9 cellular contexts compared by ENCODE assay signal in genomic region chr5:55407059-55407684, GRCh38.
A peak's percentile ranks its signal among the peaks of the same experiment; 100 is the strongest.
DNase-seq lines count a peak whose midpoint lies in the region; ATAC-seq and TF ChIP-seq lines count a peak whose summit lies in the region.
"Had no signal": no experiment of that assay in that cellular context is flagged by ENCODE, and none has a peak within 500 bp of the region (broad histone marks: within the 10 kb centered on the region; RNA-seq: fewer than 3 reads in every experiment).

No MANE protein-coding gene starts in this region.

- H3K9me3 ChIP-seq in Loucy (ENCODE audit: insufficient read depth, low read depth, low read length) (no peaks in the 10 kb centered on the region), uterus (no peaks in the 10 kb centered on the region)
- H3K9me3 ChIP-seq: BLaER1 had no signal

- no peaks in the 10 kb centered on the region for H4K20me1 ChIP-seq in Loucy (ENCODE audit: insufficient read depth, low read length, poor library complexity, severe bottlenecking)

- DNase-seq in DMS153 treated with DMSO at 0.1 percent for 48 hours (lab: John Stamatoyannopoulos, UW; ENCODE audit: unreplicated experiment) = peak; percentile 4
- DNase-seq in DMS153 (lab: John Stamatoyannopoulos, UW) = no peak
- peak; percentile 40 for DNase-seq in brain microvascular endothelial cell
- DNase-seq in kidney tubule cell (ENCODE audit: low spot score) = peak; percentile 37
- DNase-seq in uterus = no peak

- TF ChIP-seq POLR2A in uterus (IDR thresholded peaks at IDR 0.05) = no peak

- no peaks in the 10 kb centered on the region for H3K9me2 ChIP-seq in Loucy (replicated peaks; ENCODE audit: low read depth, low read length)

- H3F3A ChIP-seq in Loucy (ENCODE audit: low read depth) = no peaks in the 10 kb centered on the region

- H3K4me1 ChIP-seq in Loucy (ENCODE audit: insufficient read depth, low read length, poor library complexity, severe bottlenecking) (no peaks in the 10 kb centered on the region), uterus (no peaks in the 10 kb centered on the region)

- intact Hi-C loops in uterus (cut with DNase I; ENCODE audit: low total_unique reads) = loop anchor here (10.0 kb wide), 1 partner anchor 288 kb away; no protein-coding TSS in a partner anchor

- H3K27ac ChIP-seq in brain microvascular endothelial cell (no peak overlapping the region), uterus (no peak overlapping the region)
- H3K27ac ChIP-seq: BLaER1 had no signal

- peak; percentile 75 for TF ChIP-seq CTCF in Loucy (conservative IDR thresholded peaks at IDR 0.05; ENCODE audit: low read length)
- peak; percentile 84 for TF ChIP-seq CTCF in brain microvascular endothelial cell (IDR thresholded peaks at IDR 0.05; ENCODE audit: low read depth, low read length, missing control alignments)
- TF ChIP-seq CTCF in uterus (IDR thresholded peaks at IDR 0.05) = peak; percentile 58 to 72 (median 68)

- no peak overlapping the region for H3K4me2 ChIP-seq in Loucy (ENCODE audit: low read depth, low read length, poor library complexity, severe bottlenecking)
- H3K4me2 ChIP-seq: BLaER1 had no signal

- H3K4me3 ChIP-seq in Loucy (ENCODE audit: low read length, poor library complexity, severe bottlenecking) (no peak overlapping the region), brain microvascular endothelial cell (ENCODE audit: low read depth, low read length) (no peak overlapping the region), uterus (no peak overlapping the region)
- H3K4me3 ChIP-seq: BLaER1 had no signal

- H3K36me3 ChIP-seq in Loucy (ENCODE audit: insufficient read depth, low read length) (peaks cover 65% of the 10 kb centered on the region; the same call in 1 of the 2 replicates), brain microvascular endothelial cell (replicated peaks) (peaks cover 7% of the 10 kb centered on the region), uterus (no peaks in the 10 kb centered on the region)

- no peak overlapping the region for H2AFZ ChIP-seq in Loucy (ENCODE audit: low read length)

- H3K27me3 ChIP-seq in Loucy (ENCODE audit: insufficient read depth, low read length, poor library complexity, severe bottlenecking) (no peaks in the 10 kb centered on the region), brain microvascular endothelial cell (replicated peaks) (no peaks in the 10 kb centered on the region), uterus (no peaks in the 10 kb centered on the region)
- H3K27me3 ChIP-seq: BLaER1 had no signal

- H3K9ac ChIP-seq in Loucy (ENCODE audit: low read depth, low read length, poor library complexity, severe bottlenecking) = no peak overlapping the region
- H3K9ac ChIP-seq: BLaER1 had no signal

- no peaks in the 10 kb centered on the region for H3K79me2 ChIP-seq in Loucy (ENCODE audit: insufficient read depth, low read length)

- in situ Hi-C loops in brain microvascular endothelial cell (cut with HindIII; ENCODE audit: low pct_ligation_motif_present, low sequenced_read_pairs) = no loop called here

- ATAC-seq in HG02759 (IDR thresholded peaks at IDR 0.05; ENCODE audit: unreplicated experiment) (no peak), GM21390 (IDR thresholded peaks at IDR 0.05; ENCODE audit: unreplicated experiment) (no peak)

Comparison
In these comparisons a context has a peak if more than half of its experiments do, and no peak if none do; other contexts are left out.
1. DNase-seq: peak in DMS153 treated with DMSO at 0.1 percent for 48 hours (single experiment), brain microvascular endothelial cell (single experiment) and kidney tubule cell (single experiment); none in DMS153 (single experiment) and uterus (0 of 2).
2. Peak in every context shown above with its lines, with median percentiles within 50 percentile points of each other: CTCF ChIP-seq.